9 cellular contexts compared by ENCODE assay signal in genomic region chr19:7494416-7495098, GRCh38. TPM values are rescaled to one million over a fixed set of nuclear protein-coding genes. Genes with fewer than 3 reads are reported as not detected.
DNase-seq lines count a peak whose midpoint lies in the region; TF ChIP-seq lines count a peak whose summit lies in the region.
"Had no signal": no experiment of that assay in that cellular context is flagged by ENCODE, and none has a peak within 500 bp of the region (broad histone marks: within the 10 kb centered on the region; RNA-seq: fewer than 3 reads in every experiment).

No MANE protein-coding gene starts in this region.

- intact Hi-C loops in esophagus squamous epithelium (cut with DNase I) = no loop called here
- intact Hi-C loops in testis (cut with DNase I; ENCODE audit: low total_unique reads) = no loop called here

- no peaks in the 10 kb centered on the region for H3K36me3 Mint-ChIP-seq in osteocyte (ENCODE audit: unreplicated experiment)

- H3K27me3 Mint-ChIP-seq in osteocyte (ENCODE audit: unreplicated experiment) = peaks cover 7% of the 10 kb centered on the region

- TF ChIP-seq POLR2A in esophagus squamous epithelium (IDR thresholded peaks at IDR 0.05) (peak in 1 of 4 donors; percentile 9), testis (IDR thresholded peaks at IDR 0.05) (no peak), erythroblast (IDR thresholded peaks at IDR 0.05; ENCODE audit: low read length) (no peak)

- no peak for TF ChIP-seq CTCF in esophagus squamous epithelium (IDR thresholded peaks at IDR 0.05)
- TF ChIP-seq CTCF in testis (IDR thresholded peaks at IDR 0.05) = peak in 2 of 3 experiments; percentile 17 to 50
- TF ChIP-seq CTCF in osteocyte (IDR thresholded peaks at IDR 0.05) = no peak

- no peak overlapping the region for H3K4me3 Mint-ChIP-seq in osteocyte (ENCODE audit: unreplicated experiment)
- H3K4me3 Mint-ChIP-seq: T-helper 1 cell treated with Interleukin-12 subunit alpha and Interleukin-12 subunit beta and Interleukin-4 antibody, amounts not matched to agents 30 μg/mL and 1 μg/mL, for 36 hours had no signal

- H3K4me1 ChIP-seq in esophagus squamous epithelium = peaks cover 0 to 24% (median 14%) of the 10 kb centered on the region in 3 donors
- H3K4me1 ChIP-seq in testis = peaks cover 14% of the 10 kb centered on the region

- peak overlapping the region in 1 of 4 donors; percentile 7 for H3K4me3 ChIP-seq in esophagus squamous epithelium
- H3K4me3 ChIP-seq in testis = no peak overlapping the region

- no peaks in the 10 kb centered on the region for H3K36me3 ChIP-seq in esophagus squamous epithelium
- H3K36me3 ChIP-seq in testis (ENCODE audit: low read depth, missing control alignments) = no peaks in the 10 kb centered on the region

- H3K9me3 ChIP-seq in esophagus squamous epithelium (no peaks in the 10 kb centered on the region), testis (no peaks in the 10 kb centered on the region)

- peaks cover 4% of the 10 kb centered on the region for H3K4me1 Mint-ChIP-seq in osteocyte (ENCODE audit: unreplicated experiment)

- DNase-seq in SHP77 treated with DMSO at 0.1 percent for 48 hours (lab: John Stamatoyannopoulos, UW) (peak; percentile 13), esophagus squamous epithelium (lab: John Stamatoyannopoulos, UW) (no peak), midbrain (lab: John Stamatoyannopoulos, UW) (peak; percentile 91), testis (peak; percentile 92), erythroblast (lab: John Stamatoyannopoulos, UW) (no peak), RKO (ENCODE audit: low spot score) (no peak), osteocyte (ENCODE audit: extremely low spot score, unreplicated experiment) (no peak), D341Med (ENCODE audit: low spot score) (no peak)

- H3K27ac Mint-ChIP-seq in osteocyte (ENCODE audit: unreplicated experiment) = no peak overlapping the region
- H3K27ac Mint-ChIP-seq: T-helper 1 cell treated with Interleukin-12 subunit alpha and Interleukin-12 subunit beta and Interleukin-4 antibody, amounts not matched to agents 30 μg/mL and 1 μg/mL, for 36 hours had no signal

- H3K27ac ChIP-seq in esophagus squamous epithelium (peak overlapping the region; percentile 18 to 81 (median 73)), testis (peak overlapping the region; percentile 71 to 73)

- no peaks in the 10 kb centered on the region for H3K27me3 ChIP-seq in esophagus squamous epithelium
- no peaks in the 10 kb centered on the region for H3K27me3 ChIP-seq in testis

- no peaks in the 10 kb centered on the region for H3K9me3 Mint-ChIP-seq in osteocyte (ENCODE audit: unreplicated experiment)
- H3K9me3 Mint-ChIP-seq: T-helper 1 cell treated with Interleukin-12 subunit alpha and Interleukin-12 subunit beta and Interleukin-4 antibody, amounts not matched to agents 30 μg/mL and 1 μg/mL, for 36 hours had no signal

- 20 to 43% methylated on average over 11 to 13 of the region's 13 CpGs for WGBS in esophagus squamous epithelium, 2 donors
- WGBS in testis, 2 donors = 13 to 32% methylated on average over 13 of the region's 13 CpGs

RNA-seq across cellular contexts. Expression of gene PEX11G, which starts 5.7 kb away (rescaled TPM):
- total RNA-seq in esophagus squamous epithelium = 1 to 10 TPM; 1.1 to 6.7 (median 4.1) TPM
- 10 to 100 TPM; 12.3 to 20.9 TPM for total RNA-seq in testis
- polyA plus RNA-seq in testis (ENCODE audit: insufficient read depth, low read depth, low replicate concordance) = 26.0 TPM
- 2.1 and 2.5 TPM in 2 replicates for total RNA-seq in osteocyte

RNA-seq across cellular contexts. Expression of gene ZNF358, which starts 21.3 kb away (rescaled TPM):
- 10 to 100 TPM in 3 of 4 donors, 1 to 10 TPM in 1; 3.8 to 42.2 (median 19.5) TPM for total RNA-seq in esophagus squamous epithelium
- 10 to 100 TPM; 28.7 to 35.9 TPM for total RNA-seq in testis
- 21.0 TPM for polyA plus RNA-seq in testis (ENCODE audit: insufficient read depth, low read depth, low replicate concordance)
- total RNA-seq in osteocyte = 84.4 and 93.5 TPM in 2 replicates

RNA-seq across cellular contexts. Expression of gene MCOLN1, which starts 27.9 kb away (rescaled TPM):
- 10 to 100 TPM in 1 of 4 donors, 1 to 10 TPM in 3; 5.7 to 13.9 (median 7.8) TPM for total RNA-seq in esophagus squamous epithelium
- 10 to 100 TPM; 17.7 to 26.9 TPM for total RNA-seq in testis
- polyA plus RNA-seq in testis (ENCODE audit: insufficient read depth, low read depth, low replicate concordance) = 15.2 TPM
- total RNA-seq in osteocyte = 33.3 and 39.2 TPM in 2 replicates

RNA-seq across cellular contexts. Expression of gene PNPLA6, which starts 41.0 kb away (rescaled TPM):
- total RNA-seq in esophagus squamous epithelium = 10 to 100 TPM; 39.7 to 74.1 (median 50.1) TPM
- 100 to 1,000 TPM; 109 to 143 TPM for total RNA-seq in testis
- polyA plus RNA-seq in testis (ENCODE audit: insufficient read depth, low read depth, low replicate concordance) = 153 TPM
- 107 and 129 TPM in 2 replicates for total RNA-seq in osteocyte

Comparison
In these comparisons a context has a peak if more than half of its experiments do, and no peak if none do; other contexts are left out.
1. DNase-seq: peak in SHP77 treated with DMSO at 0.1 percent for 48 hours (single experiment), midbrain (single experiment) and testis (single experiment); none in esophagus squamous epithelium (single experiment), erythroblast (0 of 2), RKO (single experiment), osteocyte (single experiment) and D341Med (single experiment).
2. CTCF ChIP-seq: peak in testis (2 of 3); none in esophagus squamous epithelium (0 of 6) and osteocyte (single experiment).